20 cellular contexts compared by ENCODE assay signal in genomic region chr6:126748141-126748540, GRCh38.
"Had no signal": no experiment of that assay in that cellular context is flagged by ENCODE, and none has a peak within 500 bp of the region (broad histone marks: within the 10 kb centered on the region; RNA-seq: fewer than 3 reads in every experiment).

No MANE protein-coding gene starts in this region.

- FAIRE-seq: bronchial epithelial cell had no signal

- ATAC-seq: activated T-cell treated with anti-CD3 and anti-CD28 coated beads, Interleukin-2, amount 50 U/mL, for 4 hours; heart right ventricle; left cardiac atrium; natural killer cell treated with Interleukin-12 subunit alpha and Interleukin-12 subunit beta and Interleukin-15 and Interleukin-18, amount 100 ng/mL, for 72 hours; psoas muscle; WTC11 had no signal

- DNase-seq: activated CD4-positive, alpha-beta T cell treated with anti-CD3 and anti-CD28 coated beads, Interleukin-2, amount 50 U/mL, for 4 hours; activated CD8-positive, alpha-beta memory T cell treated with anti-CD3 and anti-CD28 coated beads for 24 hours; activated CD8-positive, alpha-beta memory T cell treated with anti-CD3 and anti-CD28 coated beads, Interleukin-2, amount 50 U/mL, for 4 hours; activated naive CD4-positive, alpha-beta T cell; activated T-cell treated with anti-CD3 and anti-CD28 coated beads, Interleukin-2, amount 50 U/mL, for 4 hours; amniotic stem cell; endodermal cell; heart right ventricle; islet precursor cell; left cardiac atrium; ovary; psoas muscle; stimulated activated CD4-positive, alpha-beta T cell treated with anti-CD3 and anti-CD28 coated beads, Interleukin-4, amount 100 ng/mL, for 24 hours; stimulated activated naive CD4-positive, alpha-beta T cell treated with Interleukin-2 at 50 U/mL for 16 hours; T-helper 1 cell; T-helper 9 cell; upper lobe of left lung had no signal
